Comparison of ENCODE assay signal across 20 cellular contexts in genomic region chr6:159056941-159057340, GRCh38. TPM values are rescaled to one million over a fixed set of nuclear protein-coding genes. Genes with fewer than 3 reads are reported as not detected.
A peak's percentile ranks its signal among the peaks of the same experiment; 100 is the strongest.
DNase-seq lines count a peak whose midpoint lies in the region; ATAC-seq and TF ChIP-seq lines count a peak whose summit lies in the region.
"Had no signal": no experiment of that assay in that cellular context is flagged by ENCODE, and none has a peak within 500 bp of the region (broad histone marks: within the 10 kb centered on the region; RNA-seq: fewer than 3 reads in every experiment).

No MANE protein-coding gene starts in this region.

- H3K36me3 Mint-ChIP-seq in CD14-positive monocyte (peaks cover 0 to 10% of the 10 kb centered on the region in 2 donors), immature natural killer cell (no peaks in the 10 kb centered on the region), progenitor cell of endocrine pancreas (ENCODE audit: insufficient read depth) (no peaks in the 10 kb centered on the region)
- H3K36me3 Mint-ChIP-seq in CD4-positive, alpha-beta memory T cell = no peaks in the 10 kb centered on the region
- peaks cover 13% of the 10 kb centered on the region for H3K36me3 Mint-ChIP-seq in activated CD8-positive, alpha-beta T cell treated with anti-CD3 and anti-CD28 coated beads for 36 hours (ENCODE audit: low read depth)
- H3K36me3 Mint-ChIP-seq: brain had no signal

- H3K27ac ChIP-seq in CD4-positive, alpha-beta memory T cell (ENCODE audit: low read depth, low read length) = peak overlapping the region; percentile 17
- H3K27ac ChIP-seq: parathyroid adenoma, upper lobe of right lung, VCaP had no signal

- peaks cover 0 to 3% (median 0%) of the 10 kb centered on the region in 7 donors for H3K9me3 Mint-ChIP-seq in CD14-positive monocyte
- H3K9me3 Mint-ChIP-seq in CD4-positive, alpha-beta memory T cell = peaks cover 0 to 4% (median 0%) of the 10 kb centered on the region in 8 donors
- peaks cover 8% of the 10 kb centered on the region for H3K9me3 Mint-ChIP-seq in activated CD8-positive, alpha-beta T cell treated with anti-CD3 and anti-CD28 coated beads for 36 hours
- H3K9me3 Mint-ChIP-seq in immature natural killer cell = no peaks in the 10 kb centered on the region
- no peaks in the 10 kb centered on the region for H3K9me3 Mint-ChIP-seq in progenitor cell of endocrine pancreas (ENCODE audit: low read depth)
- H3K9me3 Mint-ChIP-seq: H9 had no signal

- H3K36me3 ChIP-seq in CD4-positive, alpha-beta memory T cell (ENCODE audit: insufficient read depth, low read length) = no peaks in the 10 kb centered on the region
- H3K36me3 ChIP-seq: upper lobe of right lung had no signal

- intact Hi-C loops in CD14-positive monocyte (cut with micrococcal nuclease) = no loop called here
- intact Hi-C loops in CD4-positive, alpha-beta memory T cell (cut with micrococcal nuclease) = loop anchor here (1.0 kb wide), 1 partner anchor 10 kb away; no protein-coding TSS in a partner anchor
- intact Hi-C loops in activated CD8-positive, alpha-beta T cell treated with anti-CD3 and anti-CD28 coated beads for 36 hours (cut with micrococcal nuclease) = no loop called here

- POLR2A ChIA-PET in CD4-positive, alpha-beta memory T cell (lab: Charles Lee; ENCODE audit: partially characterized antibody) = interaction anchor here (0.7 to 17.1 kb wide), 11 partner anchors 8 to 57 kb away, joined by 3 to 564 read pairs (median 3); partner anchors contain the start of genes RSPH3 and TAGAP
- POLR2A ChIA-PET in activated CD8-positive, alpha-beta T cell treated with anti-CD3 and anti-CD28 coated beads for 36 hours (lab: Charles Lee) = interaction anchor here (0.7 to 19.9 kb wide), 7 partner anchors 9 to 54 kb away, joined by 3 to 327 read pairs (median 6); partner anchors contain the start of gene TAGAP

- no peaks in the 10 kb centered on the region for H3K9me3 ChIP-seq in CD4-positive, alpha-beta memory T cell (ENCODE audit: control insufficient read depth in 1 of 2, low read length in 2 of 2)
- H3K9me3 ChIP-seq: upper lobe of right lung had no signal

- H3K27ac Mint-ChIP-seq in CD14-positive monocyte (peak overlapping the region in 6 of 7 donors; percentile 88 to 96 (median 94)), immature natural killer cell (peak overlapping the region in 4 of 6 donors; percentile 2 to 85 (median 61)), progenitor cell of endocrine pancreas (no peak overlapping the region)
- H3K27ac Mint-ChIP-seq in CD4-positive, alpha-beta memory T cell = peak overlapping the region; percentile 79 to 91 (median 86)
- peak overlapping the region; percentile 95 for H3K27ac Mint-ChIP-seq in activated CD8-positive, alpha-beta T cell treated with anti-CD3 and anti-CD28 coated beads for 36 hours
- H3K27ac Mint-ChIP-seq: brain, H9 had no signal

- peaks cover 74% of the 10 kb centered on the region for H3K4me1 ChIP-seq in CD4-positive, alpha-beta memory T cell (ENCODE audit: insufficient read depth, low read length)
- H3K4me1 ChIP-seq: parathyroid adenoma had no signal

- no peak for DNase-seq in CD14-positive monocyte (ENCODE audit: low spot score)
- no peak for DNase-seq in CD4-positive, alpha-beta memory T cell
- DNase-seq in activated CD8-positive, alpha-beta T cell treated with anti-CD3 and anti-CD28 coated beads for 36 hours = no peak
- DNase-seq in immature natural killer cell = no peak
- DNase-seq in NCI-H2081 treated with DMSO at 0.1 percent for 48 hours (lab: John Stamatoyannopoulos, UW) = no peak
- no peak for DNase-seq in GDM1 (lab: John Stamatoyannopoulos, UW)
- DNase-seq in progenitor cell of endocrine pancreas (ENCODE audit: low spot score, unreplicated experiment) = no peak
- no peak for DNase-seq in HCEC 1CT
- DNase-seq: AML-193, H9, hippocampal formation, NCI-H1105 treated with DMSO at 0.1 percent for 48 hours, NCI-H2107, NCI-H69, SHP77, upper lobe of right lung had no signal

- TF ChIP-seq CTCF in CD14-positive monocyte (IDR thresholded peaks at IDR 0.05) (no peak), progenitor cell of endocrine pancreas (IDR thresholded peaks at IDR 0.05; ENCODE audit: unreplicated experiment) (no peak)
- no peak for TF ChIP-seq CTCF in activated CD8-positive, alpha-beta T cell treated with anti-CD3 and anti-CD28 coated beads for 36 hours (IDR thresholded peaks at IDR 0.05)

- no peaks in the 10 kb centered on the region for H3K27me3 ChIP-seq in CD4-positive, alpha-beta memory T cell (ENCODE audit: insufficient read depth, low read length)

- H3K4me3 Mint-ChIP-seq in CD14-positive monocyte = peak overlapping the region in 1 of 2 donors; percentile 21
- H3K4me3 Mint-ChIP-seq in CD4-positive, alpha-beta memory T cell = peak overlapping the region in 7 of 8 donors; percentile 39 to 83 (median 72)
- H3K4me3 Mint-ChIP-seq in activated CD8-positive, alpha-beta T cell treated with anti-CD3 and anti-CD28 coated beads for 36 hours = peak overlapping the region; percentile 59
- H3K4me3 Mint-ChIP-seq in immature natural killer cell = peak overlapping the region in 4 of 5 donors; percentile 19 to 63 (median 36)
- no peak overlapping the region for H3K4me3 Mint-ChIP-seq in progenitor cell of endocrine pancreas (ENCODE audit: low read depth)
- H3K4me3 Mint-ChIP-seq: brain, H9 had no signal

- peaks cover 0 to 4% (median 2%) of the 10 kb centered on the region in 3 donors for H3K27me3 Mint-ChIP-seq in CD14-positive monocyte (ENCODE audit: low read depth in 3 of 3)
- no peaks in the 10 kb centered on the region for H3K27me3 Mint-ChIP-seq in CD4-positive, alpha-beta memory T cell
- no peaks in the 10 kb centered on the region for H3K27me3 Mint-ChIP-seq in activated CD8-positive, alpha-beta T cell treated with anti-CD3 and anti-CD28 coated beads for 36 hours
- H3K27me3 Mint-ChIP-seq in immature natural killer cell (ENCODE audit: low read depth in 3 of 3) = peaks cover 0 to 10% (median 5%) of the 10 kb centered on the region in 3 donors
- peaks cover 17% of the 10 kb centered on the region for H3K27me3 Mint-ChIP-seq in progenitor cell of endocrine pancreas

- CTCF ChIA-PET in CD4-positive, alpha-beta memory T cell (lab: Charles Lee; ENCODE audit: partially characterized antibody) = interaction anchor here (0.9 to 3.8 kb wide), 8 partner anchors 12 to 77 kb away, joined by 3 to 22 read pairs (median 4); partner anchors contain the start of gene TAGAP
- CTCF ChIA-PET in activated CD8-positive, alpha-beta T cell treated with anti-CD3 and anti-CD28 coated beads for 36 hours (lab: Charles Lee) = interaction anchor here (0.8 to 5.3 kb wide), 11 partner anchors 8 to 57 kb away, joined by 3 to 29 read pairs (median 6); partner anchors contain the start of genes RSPH3 and TAGAP

- peak; percentile 16 for ATAC-seq in activated CD8-positive, alpha-beta T cell treated with anti-CD3 and anti-CD28 coated beads for 36 hours
- ATAC-seq: upper lobe of right lung had no signal

- H3K4me3 ChIP-seq in CD4-positive, alpha-beta memory T cell (ENCODE audit: low read length in 2 of 2) = no peak overlapping the region
- H3K4me3 ChIP-seq: lung, upper lobe of right lung had no signal

- H3K4me1 Mint-ChIP-seq in CD14-positive monocyte (peaks cover 76% of the 10 kb centered on the region), immature natural killer cell (peaks cover 83 to 88% of the 10 kb centered on the region in 2 donors), progenitor cell of endocrine pancreas (ENCODE audit: low read depth) (peaks cover 3% of the 10 kb centered on the region)
- H3K4me1 Mint-ChIP-seq in CD4-positive, alpha-beta memory T cell = peaks cover 46 to 83% (median 63%) of the 10 kb centered on the region in 4 donors
- H3K4me1 Mint-ChIP-seq in activated CD8-positive, alpha-beta T cell treated with anti-CD3 and anti-CD28 coated beads for 36 hours (ENCODE audit: low read depth) = peaks cover 91% of the 10 kb centered on the region
- H3K4me1 Mint-ChIP-seq: brain had no signal

RNA-seq across cellular contexts. Expression of gene TAGAP, which starts 12.2 kb away (rescaled TPM):
- polyA plus RNA-seq in CD14-positive monocyte (10 to 100 TPM; 51.9 to 59.1 TPM), immature natural killer cell (100 to 1,000 TPM in 1 of 3 donors, 10 to 100 TPM in 2; 63.6 to 114 (median 84.4) TPM)
- total RNA-seq in CD4-positive, alpha-beta memory T cell = 100 to 1,000 TPM; 160 to 161 TPM
- polyA plus RNA-seq in CD4-positive, alpha-beta memory T cell = 100 to 1,000 TPM; 215 to 276 TPM
- 100 to 1,000 TPM; 112 to 113 TPM for total RNA-seq in activated CD8-positive, alpha-beta T cell treated with anti-CD3 and anti-CD28 coated beads for 36 hours
- not detected in 2 replicates for total RNA-seq in progenitor cell of endocrine pancreas
- total RNA-seq: H9 had no signal

RNA-seq across cellular contexts. Expression of gene RSPH3, which starts 56.9 kb away (rescaled TPM):
- 1 to 10 TPM; 4.6 to 9.6 TPM for polyA plus RNA-seq in CD14-positive monocyte
- total RNA-seq in CD4-positive, alpha-beta memory T cell = 1 to 10 TPM; 3.4 to 3.5 TPM
- polyA plus RNA-seq in CD4-positive, alpha-beta memory T cell = 1 to 10 TPM in 1 of 2 donors, under 1 TPM in 1; 0.66 to 3.7 TPM
- 1 to 10 TPM; 4.2 TPM for total RNA-seq in activated CD8-positive, alpha-beta T cell treated with anti-CD3 and anti-CD28 coated beads for 36 hours
- polyA plus RNA-seq in immature natural killer cell = 1 to 10 TPM in 2 of 3 donors, not detected in 1; 2.0 to 3.1 TPM
- 8.9 and 10.5 TPM in 2 replicates for total RNA-seq in progenitor cell of endocrine pancreas

Comparison
In these comparisons a context has a peak if more than half of its experiments do, and no peak if none do; other contexts are left out.
1. RNA of gene TAGAP, which starts 12.2 kb away (total RNA-seq): 160 to 161 TPM in CD4-positive, alpha-beta memory T cell and 112 to 113 TPM in activated CD8-positive, alpha-beta T cell treated with anti-CD3 and anti-CD28 coated beads for 36 hours; not detected in progenitor cell of endocrine pancreas; every median in the first group is over 100 times any median in the second.